ENCODE assay signal across 25 cellular contexts in the genomic region with DNA sequence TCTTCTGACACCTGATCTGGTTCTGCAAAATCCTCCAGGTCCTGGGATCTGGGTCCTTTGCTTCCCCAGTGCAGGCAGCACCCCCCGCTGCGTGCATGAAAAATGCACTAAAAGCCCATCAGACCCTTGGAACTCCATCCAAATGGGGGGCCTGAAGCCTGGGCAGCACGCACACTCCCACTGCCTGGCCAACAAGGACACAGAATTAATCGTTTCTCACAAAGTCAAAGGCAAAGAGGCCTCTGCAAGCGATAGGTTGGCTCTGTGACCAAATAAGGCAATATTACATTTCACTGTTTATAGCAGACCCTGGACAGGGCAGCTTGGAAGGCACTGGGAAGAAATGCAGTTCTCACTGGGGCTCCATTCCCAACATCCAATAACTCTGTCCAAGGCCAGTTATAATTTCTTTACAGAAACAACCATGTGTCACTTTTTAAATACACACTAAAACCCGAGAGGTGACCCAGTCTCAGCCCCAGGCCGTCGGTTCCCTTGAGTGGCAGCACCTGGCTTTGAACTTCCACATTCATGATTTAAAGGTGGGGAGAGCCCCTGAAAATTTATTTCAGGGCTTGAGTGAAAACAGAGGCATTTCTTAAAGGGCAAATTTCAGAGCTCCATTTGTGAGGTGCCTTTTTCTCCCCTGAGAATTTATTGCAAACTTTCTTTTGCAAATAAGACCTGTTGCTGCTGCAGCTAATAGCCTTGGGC.
DNase-seq lines count a peak whose midpoint lies in the region; ATAC-seq and TF ChIP-seq lines count a peak whose summit lies in the region.
"Had no signal": no experiment of that assay in that cellular context is flagged by ENCODE, and none has a peak within 500 bp of the region (broad histone marks: within the 10 kb centered on the region; RNA-seq: fewer than 3 reads in every experiment).

No MANE protein-coding gene starts in this region.

- H3K27ac Mint-ChIP-seq in activated naive CD4-positive, alpha-beta T cell treated with anti-CD3 and anti-CD28 coated beads for 36 hours: no peak overlapping the region
- H3K27ac Mint-ChIP-seq: activated naive CD4-positive, alpha-beta T cell treated with anti-CD3 and anti-CD28 coated beads, Interleukin-2, amount 50 U/mL, for 24 hours; activated T-helper 1 cell treated with anti-CD3 and anti-CD28 coated beads, Interleukin-12 subunit alpha, Interleukin-12 subunit beta, Interleukin-2, Interleukin-4 antibody, amounts not matched to agents 30 ng/mL and 10 ng/mL and 1 ng/mL, durations not matched to agents 14 hours and 24 hours and 36 hours; CD8-positive, alpha-beta T cell had no signal

- TF ChIP-seq CTCF in AG04450 (IDR thresholded peaks at IDR 0.05; ENCODE audit: low read depth, low read length): no peak

- peaks cover under 1% of the 10 kb centered on the region for H3K27me3 ChIP-seq in AG04450 (ENCODE audit: control insufficient read depth, insufficient read depth, low read length)
- H3K27me3 ChIP-seq in mesendoderm (ENCODE audit: insufficient read depth, low read length, poor library complexity): no peaks in the 10 kb centered on the region
- H3K27me3 ChIP-seq: cardiac muscle cell, colonic mucosa, thyroid gland had no signal

- no peaks in the 10 kb centered on the region for H3K79me1 ChIP-seq in mesendoderm (ENCODE audit: low read length)

- H3K27ac ChIP-seq in AG04450 (ENCODE audit: low read depth, low read length) (peak overlapping the region; percentile 31), mesendoderm (ENCODE audit: low read depth, low read length) (no peak overlapping the region)
- H3K27ac ChIP-seq: cardiac muscle cell, colonic mucosa, heart right ventricle, stomach, thyroid gland had no signal

- peaks cover 19% of the 10 kb centered on the region for H3K9me3 ChIP-seq in AG04450 (ENCODE audit: control insufficient read depth, insufficient read depth, low read length)
- H3K9me3 ChIP-seq: colonic mucosa, thyroid gland had no signal

- no peak overlapping the region for H3K18ac ChIP-seq in mesendoderm (ENCODE audit: low read length)

- no peak overlapping the region for H3K4ac ChIP-seq in mesendoderm (ENCODE audit: low read depth, low read length)

- intact Hi-C loops in activated naive CD4-positive, alpha-beta T cell treated with anti-CD3 and anti-CD28 coated beads for 36 hours (cut with micrococcal nuclease): no loop called here

- no peak overlapping the region for H2BK120ac ChIP-seq in mesendoderm (ENCODE audit: low read depth, low read length)

- DNase-seq in AG04450 (ENCODE audit: low read depth, low spot score): no peak
- no peak for DNase-seq in HEK293T (ENCODE audit: extremely low spot score)
- DNase-seq in astrocyte of the hippocampus (ENCODE audit: low read depth, low spot score): peak; percentile 22
- peak; percentile 22 for DNase-seq in mesendoderm
- no peak for DNase-seq in activated gamma-delta T cell treated with Interleukin-2 at 50 U/mL for 16 hours
- DNase-seq in activated naive CD4-positive, alpha-beta T cell treated with anti-CD3 and anti-CD28 coated beads for 36 hours: no peak
- DNase-seq: activated CD4-positive, alpha-beta T cell treated with anti-CD3 and anti-CD28 coated beads, Interleukin-2, amount 50 U/mL, for 48 hours; CD8-positive, alpha-beta T cell; colonic mucosa; effector memory CD4-positive, alpha-beta T cell; foreskin fibroblast; heart right ventricle; NCI-H1048; NCI-H1694 treated with DMSO at 0.1 percent for 48 hours; NCI-H524 treated with DMSO at 0.1 percent for 48 hours; stomach; T-helper 1 cell; thyroid gland had no signal

- H3K56ac ChIP-seq in mesendoderm (ENCODE audit: low read length): no peak overlapping the region

- H3K9me3 Mint-ChIP-seq in activated naive CD4-positive, alpha-beta T cell treated with anti-CD3 and anti-CD28 coated beads for 36 hours: peaks cover 1% of the 10 kb centered on the region
- H3K9me3 Mint-ChIP-seq: activated naive CD4-positive, alpha-beta T cell treated with anti-CD3 and anti-CD28 coated beads, Interleukin-2, amount 50 U/mL, for 24 hours; activated T-helper 1 cell treated with anti-CD3 and anti-CD28 coated beads, Interleukin-12 subunit alpha, Interleukin-12 subunit beta, Interleukin-2, Interleukin-4 antibody, amounts not matched to agents 30 ng/mL and 10 ng/mL and 1 ng/mL, durations not matched to agents 14 hours and 24 hours and 36 hours had no signal

- peaks cover 3% of the 10 kb centered on the region for H3K4me1 ChIP-seq in mesendoderm (ENCODE audit: control insufficient read depth, low read depth, low read length)
- H3K4me1 ChIP-seq: colonic mucosa, heart right ventricle, thyroid gland had no signal

- no peak overlapping the region for H2BK15ac ChIP-seq in mesendoderm (replicated peaks; ENCODE audit: low read depth)

- H3K23ac ChIP-seq in mesendoderm (ENCODE audit: low read length): no peak overlapping the region

- peaks cover 7% of the 10 kb centered on the region for H3K27me3 Mint-ChIP-seq in activated naive CD4-positive, alpha-beta T cell treated with anti-CD3 and anti-CD28 coated beads for 36 hours (ENCODE audit: low read depth)

- H3K4me1 Mint-ChIP-seq in activated naive CD4-positive, alpha-beta T cell treated with anti-CD3 and anti-CD28 coated beads for 36 hours (ENCODE audit: low read depth): no peaks in the 10 kb centered on the region
- H3K4me1 Mint-ChIP-seq: activated naive CD4-positive, alpha-beta T cell treated with anti-CD3 and anti-CD28 coated beads, Interleukin-2, amount 50 U/mL, for 24 hours had no signal

- H3K36me3 ChIP-seq in mesendoderm (ENCODE audit: control insufficient read depth, insufficient read depth, low read length): no peaks in the 10 kb centered on the region
- H3K36me3 ChIP-seq: cardiac muscle cell, colonic mucosa, heart right ventricle, stomach, thyroid gland had no signal

- H3K4me2 ChIP-seq in mesendoderm (ENCODE audit: low read length): no peak overlapping the region

- no peak overlapping the region for H3K9ac ChIP-seq in mesendoderm (ENCODE audit: low read length)

- CTCF ChIA-PET in AG04450 (lab: Charles Lee): no interaction called here
- CTCF ChIA-PET in HEK293T (lab: Yijun Ruan, JAX): no interaction called here
- CTCF ChIA-PET in activated naive CD4-positive, alpha-beta T cell treated with anti-CD3 and anti-CD28 coated beads for 36 hours (lab: Charles Lee): interaction anchor here (1.0 kb wide), 1 partner anchor 262 kb away, joined by 3 read pairs; no protein-coding TSS in a partner anchor

- no CpG with 5 or more reads among the region's 8 CpGs for WGBS in mesendoderm (ENCODE audit: extremely low coverage, insufficient coverage, low lambda C conversion rate)

- no peaks in the 10 kb centered on the region for H3K79me2 ChIP-seq in mesendoderm (ENCODE audit: control insufficient read depth, insufficient read depth, low read length)

- POLR2A ChIA-PET in AG04450 (lab: Yijun Ruan, JAX) (no interaction called here), HEK293T (lab: Yijun Ruan, JAX) (no interaction called here)

- H3K4me3 Mint-ChIP-seq in activated naive CD4-positive, alpha-beta T cell treated with anti-CD3 and anti-CD28 coated beads for 36 hours: no peak overlapping the region
- H3K4me3 Mint-ChIP-seq: activated naive CD4-positive, alpha-beta T cell treated with anti-CD3 and anti-CD28 coated beads, Interleukin-2, amount 50 U/mL, for 24 hours; activated T-helper 1 cell treated with anti-CD3 and anti-CD28 coated beads, Interleukin-12 subunit alpha, Interleukin-12 subunit beta, Interleukin-2, Interleukin-4 antibody, amounts not matched to agents 30 ng/mL and 10 ng/mL and 1 ng/mL, durations not matched to agents 14 hours and 24 hours and 36 hours; CD8-positive, alpha-beta T cell had no signal

- ATAC-seq in GM19455 (IDR thresholded peaks at IDR 0.05; ENCODE audit: unreplicated experiment) (no peak), GM21528 (IDR thresholded peaks at IDR 0.05; ENCODE audit: low FRiP score, unreplicated experiment) (no peak)
- ATAC-seq: CD8-positive, alpha-beta T cell; esophagus mucosa; heart right ventricle; left lobe of liver had no signal

- H3K36me3 Mint-ChIP-seq in activated naive CD4-positive, alpha-beta T cell treated with anti-CD3 and anti-CD28 coated beads for 36 hours (ENCODE audit: low read depth): no peaks in the 10 kb centered on the region
- H3K36me3 Mint-ChIP-seq: activated naive CD4-positive, alpha-beta T cell treated with anti-CD3 and anti-CD28 coated beads, Interleukin-2, amount 50 U/mL, for 24 hours; CD8-positive, alpha-beta T cell had no signal

- no peak overlapping the region for H2AK5ac ChIP-seq in mesendoderm (ENCODE audit: low read length)

- no peak overlapping the region for H4K5ac ChIP-seq in mesendoderm (ENCODE audit: low read length)

- no peak overlapping the region for H4K8ac ChIP-seq in mesendoderm (ENCODE audit: low read depth, low read length)

- H2BK5ac ChIP-seq in mesendoderm (ENCODE audit: low read length): no peak overlapping the region

- H3K4me3 ChIP-seq in AG04450 (ENCODE audit: low read depth, low read length) (no peak overlapping the region), mesendoderm (ENCODE audit: low read length) (no peak overlapping the region)
- H3K4me3 ChIP-seq: cardiac muscle cell, colonic mucosa, heart right ventricle, stomach, thyroid gland had no signal

TF ChIP-seq in HEK293T, 16 proteins besides CTCF, POLR2A, EP300 and RAD21:
- no peak for TF ChIP-seq SP1 (IDR thresholded peaks at IDR 0.05)
- TF ChIP-seq, protein P1, sequence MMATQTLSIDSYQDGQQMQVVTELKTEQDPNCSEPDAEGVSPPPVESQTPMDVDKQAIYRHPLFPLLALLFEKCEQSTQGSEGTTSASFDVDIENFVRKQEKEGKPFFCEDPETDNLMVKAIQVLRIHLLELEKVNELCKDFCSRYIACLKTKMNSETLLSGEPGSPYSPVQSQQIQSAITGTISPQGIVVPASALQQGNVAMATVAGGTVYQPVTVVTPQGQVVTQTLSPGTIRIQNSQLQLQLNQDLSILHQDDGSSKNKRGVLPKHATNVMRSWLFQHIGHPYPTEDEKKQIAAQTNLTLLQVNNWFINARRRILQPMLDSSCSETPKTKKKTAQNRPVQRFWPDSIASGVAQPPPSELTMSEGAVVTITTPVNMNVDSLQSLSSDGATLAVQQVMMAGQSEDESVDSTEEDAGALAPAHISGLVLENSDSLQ (IDR thresholded peaks at IDR 0.05): peak; percentile 27; the same call in 1 of the 2 replicates

Comparison
In these comparisons a context has a peak if more than half of its experiments do, and no peak if none do; other contexts are left out.
1. DNase-seq: peak in astrocyte of the hippocampus (single experiment) and mesendoderm (single experiment); none in AG04450 (single experiment), HEK293T (single experiment), activated gamma-delta T cell treated with Interleukin-2 at 50 U/mL for 16 hours (single experiment) and activated naive CD4-positive, alpha-beta T cell treated with anti-CD3 and anti-CD28 coated beads for 36 hours (single experiment).